25 cellular contexts compared by ENCODE assay signal in genomic region chr2:8600456-8600855, GRCh38.
DNase-seq lines count a peak whose midpoint lies in the region; ATAC-seq and TF ChIP-seq lines count a peak whose summit lies in the region.
"Had no signal": no experiment of that assay in that cellular context is flagged by ENCODE, and none has a peak within 500 bp of the region (broad histone marks: within the 10 kb centered on the region; RNA-seq: fewer than 3 reads in every experiment).

No MANE protein-coding gene starts in this region.

- H3K4me2 ChIP-seq in mesenchymal stem cell (ENCODE audit: low read length, poor library complexity, severe bottlenecking) (no peak overlapping the region), trophoblast cell (ENCODE audit: low read length) (no peak overlapping the region)
- H3K4me2 ChIP-seq: PC-9 had no signal

- H2BK120ac ChIP-seq in mesenchymal stem cell (ENCODE audit: low read depth, low read length) (no peak overlapping the region), trophoblast cell (ENCODE audit: insufficient read depth, low read length, poor library complexity) (peak overlapping the region; percentile 44)

- peaks cover 56% of the 10 kb centered on the region for H3K4me1 Mint-ChIP-seq in CD14-positive monocyte
- peaks cover 3% of the 10 kb centered on the region for H3K4me1 Mint-ChIP-seq in chondrocyte (ENCODE audit: low read depth)
- H3K4me1 Mint-ChIP-seq in osteocyte (ENCODE audit: unreplicated experiment): no peaks in the 10 kb centered on the region

- H3K23ac ChIP-seq in mesenchymal stem cell (ENCODE audit: low read length in 2 of 2) (no peak overlapping the region), trophoblast cell (ENCODE audit: low read length) (no peak overlapping the region)

- H3K79me2 ChIP-seq in trophoblast cell (ENCODE audit: control insufficient read depth, insufficient read depth, low read length, poor library complexity): no peaks in the 10 kb centered on the region

- H3K4me1 ChIP-seq in mesenchymal stem cell (ENCODE audit: control insufficient read depth, insufficient read depth, low read depth, low read length) (peaks cover 2% of the 10 kb centered on the region), trophoblast cell (ENCODE audit: control insufficient read depth in 1 of 2, insufficient read depth in 2 of 2, low read length in 2 of 2) (peaks cover 10% of the 10 kb centered on the region in 2 experiments), mucosa of descending colon (ENCODE audit: low read depth) (no peaks in the 10 kb centered on the region)

- H2AFZ ChIP-seq in mesenchymal stem cell (ENCODE audit: low read depth, low read length) (no peak overlapping the region), trophoblast cell (ENCODE audit: insufficient read depth, low read length, poor library complexity) (no peak overlapping the region)
- H2AFZ ChIP-seq: PC-9 had no signal

- H3K36me3 ChIP-seq in mesenchymal stem cell (ENCODE audit: control insufficient read depth in 1 of 2, insufficient read depth in 2 of 2, low read depth in 1 of 2, low read length in 2 of 2) (no peaks in the 10 kb centered on the region), trophoblast cell (ENCODE audit: control insufficient read depth in 1 of 2, insufficient read depth in 2 of 2, low read length in 2 of 2) (no peaks in the 10 kb centered on the region), mucosa of descending colon (ENCODE audit: low read depth) (no peaks in the 10 kb centered on the region)
- H3K36me3 ChIP-seq: BE2C, SJSA1 had no signal

- H3K4me3 ChIP-seq in mesenchymal stem cell (ENCODE audit: insufficient read depth in 1 of 2, low read depth in 1 of 2, low read length in 2 of 2) (no peak overlapping the region), trophoblast cell (ENCODE audit: low read depth, low read length) (no peak overlapping the region), mucosa of descending colon (no peak overlapping the region)
- H3K4me3 ChIP-seq: PC-9, SJSA1 had no signal

- H3K36me3 Mint-ChIP-seq in CD14-positive monocyte (peaks cover 3 to 6% of the 10 kb centered on the region in 2 donors), chondrocyte (ENCODE audit: low read depth) (no peaks in the 10 kb centered on the region), osteocyte (ENCODE audit: unreplicated experiment) (no peaks in the 10 kb centered on the region)

- H2BK5ac ChIP-seq in mesenchymal stem cell (ENCODE audit: low read depth, low read length, poor library complexity, severe bottlenecking) (no peak overlapping the region), trophoblast cell (ENCODE audit: low read depth, low read length, poor library complexity) (peak overlapping the region; percentile 58)

- H3K14ac ChIP-seq in mesenchymal stem cell (ENCODE audit: low read length in 2 of 2) (no peak overlapping the region), trophoblast cell (ENCODE audit: low read length) (peak overlapping the region; percentile 51)

- WGBS in mesenchymal stem cell: 97% methylated on average over 14 of the region's 14 CpGs
- WGBS in trophoblast cell (ENCODE audit: extremely low coverage, insufficient coverage, insufficient read length): no CpG with 5 or more reads among the region's 14 CpGs

- peak overlapping the region in 1 of 2 experiments; percentile 67 for H2BK12ac ChIP-seq in mesenchymal stem cell (ENCODE audit: low read length in 2 of 2)
- H2BK12ac ChIP-seq in trophoblast cell (ENCODE audit: low read length): peak overlapping the region; percentile 88

- H4K91ac ChIP-seq in mesenchymal stem cell (ENCODE audit: low read length) (no peak overlapping the region), trophoblast cell (ENCODE audit: low read depth, low read length) (peak overlapping the region; percentile 66)

- TF ChIP-seq CTCF in CD14-positive monocyte (IDR thresholded peaks at IDR 0.05) (no peak), chondrocyte (IDR thresholded peaks at IDR 0.05) (no peak), mucosa of descending colon (IDR thresholded peaks at IDR 0.05) (no peak), osteocyte (IDR thresholded peaks at IDR 0.05) (no peak)

- H3K27me3 ChIP-seq in mesenchymal stem cell (ENCODE audit: control insufficient read depth in 1 of 2, insufficient read depth in 1 of 2, low read length in 2 of 2) (no peaks in the 10 kb centered on the region), trophoblast cell (ENCODE audit: insufficient read depth, low read length) (no peaks in the 10 kb centered on the region)
- H3K27me3 ChIP-seq: BE2C, SJSA1 had no signal

- H2AK5ac ChIP-seq in mesenchymal stem cell (ENCODE audit: low read length, severe bottlenecking) (no peak overlapping the region), trophoblast cell (ENCODE audit: low read length) (peak overlapping the region; percentile 67)

- ATAC-seq in HG02678 (IDR thresholded peaks at IDR 0.05; ENCODE audit: unreplicated experiment) (no peak), mucosa of descending colon (no peak)
- ATAC-seq: Right ventricle myocardium inferior had no signal

- H3K9me3 Mint-ChIP-seq in CD14-positive monocyte (peaks cover 0 to 3% (median 0%) of the 10 kb centered on the region in 7 donors), chondrocyte (ENCODE audit: low read depth) (no peaks in the 10 kb centered on the region), osteocyte (ENCODE audit: unreplicated experiment) (no peaks in the 10 kb centered on the region)

- H3K9ac ChIP-seq in mesenchymal stem cell (ENCODE audit: low read length): no peak overlapping the region
- no peak overlapping the region for H3K9ac ChIP-seq in trophoblast cell (ENCODE audit: low read length)

- H3K79me1 ChIP-seq in mesenchymal stem cell (replicated peaks; ENCODE audit: low read length, poor library complexity, severe bottlenecking) (no peaks in the 10 kb centered on the region), trophoblast cell (ENCODE audit: low read length) (peaks cover 10% of the 10 kb centered on the region)

- H3K27ac ChIP-seq in mesenchymal stem cell (ENCODE audit: low read length, poor library complexity, severe bottlenecking) (no peak overlapping the region), trophoblast cell (ENCODE audit: low read depth, low read length) (no peak overlapping the region)
- H3K27ac ChIP-seq: PC-9, SJSA1 had no signal

- H3K9me3 ChIP-seq in mesenchymal stem cell (ENCODE audit: control insufficient read depth, low read length) (no peaks in the 10 kb centered on the region), trophoblast cell (ENCODE audit: insufficient read depth, low read depth, low read length) (peaks cover 2% of the 10 kb centered on the region), mucosa of descending colon (no peaks in the 10 kb centered on the region)
- H3K9me3 ChIP-seq: BE2C, SJSA1 had no signal

- intact Hi-C loops in CD14-positive monocyte (cut with micrococcal nuclease) (loop anchor here in 1 of 2 donors (5.0 to 10.0 kb wide), 2 partner anchors 77 to 296 kb away; no protein-coding TSS in a partner anchor), mucosa of descending colon (cut with DNase I, micrococcal nuclease) (no loop called here)

- no peak overlapping the region for H4K8ac ChIP-seq in mesenchymal stem cell (ENCODE audit: low read length)
- peak overlapping the region; percentile 35 for H4K8ac ChIP-seq in trophoblast cell (ENCODE audit: low read depth, low read length)

- H4K12ac ChIP-seq in trophoblast cell (ENCODE audit: low read depth, low read length): no peak overlapping the region

- H3K4ac ChIP-seq in mesenchymal stem cell (ENCODE audit: low read depth in 1 of 2, low read length in 2 of 2): no peak overlapping the region
- peak overlapping the region; percentile 24 for H3K4ac ChIP-seq in trophoblast cell (ENCODE audit: low read depth, low read length)

- H3K18ac ChIP-seq in mesenchymal stem cell (ENCODE audit: low read depth in 1 of 2, low read length in 2 of 2) (peak overlapping the region in 1 of 2 experiments; percentile 70), trophoblast cell (ENCODE audit: low read length) (peak overlapping the region; percentile 57)

- peak overlapping the region; percentile 15 to 79 (median 63) for H3K27ac Mint-ChIP-seq in CD14-positive monocyte
- no peak overlapping the region for H3K27ac Mint-ChIP-seq in chondrocyte (ENCODE audit: unreplicated experiment)
- no peak overlapping the region for H3K27ac Mint-ChIP-seq in osteocyte (ENCODE audit: unreplicated experiment)

- H3K4me3 Mint-ChIP-seq in CD14-positive monocyte (no peak overlapping the region), chondrocyte (ENCODE audit: unreplicated experiment) (no peak overlapping the region), osteocyte (ENCODE audit: unreplicated experiment) (no peak overlapping the region)

- H3K27me3 Mint-ChIP-seq in CD14-positive monocyte (ENCODE audit: low read depth in 3 of 3) (peaks cover 1 to 5% (median 2%) of the 10 kb centered on the region in 3 donors), chondrocyte (ENCODE audit: low read depth) (no peaks in the 10 kb centered on the region), osteocyte (ENCODE audit: unreplicated experiment) (peaks cover 2% of the 10 kb centered on the region)

- peak overlapping the region; percentile 16 for H2BK15ac ChIP-seq in mesenchymal stem cell (ENCODE audit: low read depth, poor library complexity, severe bottlenecking)

- DNase-seq in CD14-positive monocyte (ENCODE audit: low spot score): no peak
- DNase-seq in chondrocyte (ENCODE audit: low spot score): peak; percentile 69
- no peak for DNase-seq in mesenchymal stem cell
- no peak for DNase-seq in trophoblast cell
- DNase-seq in mucosa of descending colon: no peak
- DNase-seq in osteocyte (ENCODE audit: extremely low spot score, unreplicated experiment): no peak
- DNase-seq: BE2C; Calu3; DMS79 treated with DMSO at 0.1 percent for 48 hours; GF-D8; HCEC 1CT; KBM-7; MV-4-11; NCI-H1105; NCI-H1436 treated with DMSO at 0.1 percent for 48 hours; NCI-H187 treated with DMSO at 0.1 percent for 48 hours; NCI-H2107; NCI-H446; NCI-H524 treated with DMSO at 0.1 percent for 48 hours; NCI-H82; NK-92 treated with Interleukin-12 subunit alpha and Interleukin-12 subunit beta, amount 100 ng/mL, for 24 hours; PC-9 had no signal

Comparison
In these comparisons a context has a peak if more than half of its experiments do, and no peak if none do; other contexts are left out.
1. H3K27ac Mint-ChIP-seq: peak in CD14-positive monocyte (7 of 7); none in chondrocyte (single experiment) and osteocyte (single experiment).